Comparison of ENCODE assay signal across 13 cellular contexts in the genomic region with DNA sequence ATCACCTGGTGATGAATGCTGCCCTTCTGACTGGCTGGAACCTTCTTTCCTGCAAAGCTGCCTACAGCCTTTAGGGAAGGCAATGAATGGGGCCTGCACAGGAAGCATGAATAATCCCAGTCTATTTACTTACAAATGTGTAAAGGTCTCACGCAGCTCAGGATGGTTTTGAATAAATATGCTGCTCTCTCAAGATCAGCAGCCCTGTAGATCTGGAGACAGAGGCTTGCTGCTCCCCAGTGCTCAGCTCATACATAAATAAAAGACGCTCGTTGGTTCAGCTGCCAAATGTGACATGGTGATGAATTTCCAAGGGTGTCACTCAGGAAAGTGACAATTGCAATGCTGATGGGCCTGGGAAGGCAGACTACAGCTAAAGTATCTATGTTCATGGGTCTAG.
"Had no signal": no experiment of that assay in that cellular context is flagged by ENCODE, and none has a peak within 500 bp of the region (broad histone marks: within the 10 kb centered on the region; RNA-seq: fewer than 3 reads in every experiment).

No MANE protein-coding gene starts in this region.

- H3K9me3 ChIP-seq: psoas muscle had no signal

- H3K27me3 ChIP-seq: foreskin keratinocyte had no signal

- H3K4me3 Mint-ChIP-seq: activated T-helper 17 cell treated with anti-CD3 and anti-CD28 coated beads, Interleukin-2, amount 50 U/mL, for 72 hours; natural killer cell treated with Interleukin-12 subunit alpha and Interleukin-12 subunit beta and Interleukin-15 and Interleukin-18, amount 100 ng/mL, for 72 hours; stimulated activated naive CD8-positive, alpha-beta T cell treated with anti-CD3 and anti-CD28 coated beads, Interleukin-15, amount 100 ng/mL, for 72 hours; type B pancreatic cell had no signal

- H3K4me1 Mint-ChIP-seq: activated T-helper 17 cell treated with anti-CD3 and anti-CD28 coated beads, Interleukin-2, amount 50 U/mL, for 72 hours; stimulated activated naive CD8-positive, alpha-beta T cell treated with anti-CD3 and anti-CD28 coated beads, Interleukin-15, amount 100 ng/mL, for 72 hours had no signal

- H3K27ac ChIP-seq: foreskin keratinocyte, psoas muscle had no signal

- H3K36me3 Mint-ChIP-seq: natural killer cell treated with Interleukin-12 subunit alpha and Interleukin-12 subunit beta and Interleukin-15 and Interleukin-18, amount 100 ng/mL, for 72 hours; type B pancreatic cell had no signal

- DNase-seq: activated CD4-positive, alpha-beta T cell treated with anti-CD3 and anti-CD28 coated beads, Interleukin-2, amount 50 U/mL, for 4 hours; activated CD4-positive, CD25-positive, alpha-beta regulatory T cell treated with anti-CD3 and anti-CD28 coated beads, Interleukin-2, amount 50 U/mL, for 72 hours; activated naive CD4-positive, alpha-beta T cell treated with Interleukin-2 at 50 U/mL for 16 hours; anterior cingulate cortex; effector memory CD4-positive, alpha-beta T cell; foreskin keratinocyte; psoas muscle; stimulated activated naive CD8-positive, alpha-beta T cell treated with anti-CD3 and anti-CD28 coated beads, Interleukin-15, amount 100 ng/mL, for 72 hours; T1000 had no signal

- ATAC-seq: activated T-helper 17 cell treated with anti-CD3 and anti-CD28 coated beads, Interleukin-2, amount 50 U/mL, for 72 hours; foreskin keratinocyte; natural killer cell treated with Interleukin-12 subunit alpha and Interleukin-12 subunit beta and Interleukin-15 and Interleukin-18, amount 100 ng/mL, for 72 hours; psoas muscle; sciatic nerve; stimulated activated naive CD8-positive, alpha-beta T cell treated with anti-CD3 and anti-CD28 coated beads, Interleukin-15, amount 100 ng/mL, for 72 hours had no signal

- H3K9me3 Mint-ChIP-seq: type B pancreatic cell had no signal

- H3K27ac Mint-ChIP-seq: activated T-helper 17 cell treated with anti-CD3 and anti-CD28 coated beads, Interleukin-2, amount 50 U/mL, for 72 hours; natural killer cell treated with Interleukin-12 subunit alpha and Interleukin-12 subunit beta and Interleukin-15 and Interleukin-18, amount 100 ng/mL, for 72 hours; stimulated activated naive CD8-positive, alpha-beta T cell treated with anti-CD3 and anti-CD28 coated beads, Interleukin-15, amount 100 ng/mL, for 72 hours; type B pancreatic cell had no signal

- H3K27me3 Mint-ChIP-seq: activated T-helper 17 cell treated with anti-CD3 and anti-CD28 coated beads, Interleukin-2, amount 50 U/mL, for 72 hours; natural killer cell treated with Interleukin-12 subunit alpha and Interleukin-12 subunit beta and Interleukin-15 and Interleukin-18, amount 100 ng/mL, for 72 hours; stimulated activated naive CD8-positive, alpha-beta T cell treated with anti-CD3 and anti-CD28 coated beads, Interleukin-15, amount 100 ng/mL, for 72 hours had no signal
